ENCODE assay signal across 20 cellular contexts in genomic region chr16:48001306-48001885, GRCh38.
"Had no signal": no experiment of that assay in that cellular context is flagged by ENCODE, and none has a peak within 500 bp of the region (broad histone marks: within the 10 kb centered on the region; RNA-seq: fewer than 3 reads in every experiment).

No MANE protein-coding gene starts in this region.

- DNase-seq: activated CD4-positive, alpha-beta T cell treated with anti-CD3 and anti-CD28 coated beads, Interleukin-2, amount 50 U/mL, for 1 hour; activated CD8-positive, alpha-beta T cell treated with anti-CD3 and anti-CD28 coated beads, Interleukin-2, amount 10 ng/mL, durations not matched to agents 7 days and 5 days; adrenal gland; cortex of kidney; foreskin keratinocyte; left lung; naive thymus-derived CD8-positive, alpha-beta T cell; right cardiac atrium; stimulated activated CD4-positive, alpha-beta T cell treated with anti-CD3 and anti-CD28 coated beads, Interleukin-4, amount 100 ng/mL, for 4 hours; stimulated activated naive CD8-positive, alpha-beta T cell treated with anti-CD3 and anti-CD28 coated beads, Interleukin-15, Interleukin-2, amounts not matched to agents 100 U/mL and 50 U/mL, for 24 hours; upper lobe of right lung had no signal

- H3K36me3 ChIP-seq: adrenal gland, breast epithelium, left lung, neutrophil, upper lobe of right lung had no signal

- H3K27me3 ChIP-seq: adrenal gland, breast epithelium, foreskin keratinocyte, left lung, neutrophil, upper lobe of right lung had no signal

- H3K4me3 ChIP-seq: adrenal gland, breast epithelium, left lung, lung, upper lobe of right lung had no signal

- H3K36me3 Mint-ChIP-seq: activated naive CD8-positive, alpha-beta T cell; mesothelial cell of epicardium had no signal

- H3K9me3 ChIP-seq: adrenal gland, breast epithelium, left lung, neutrophil, upper lobe of right lung had no signal

- H3K27ac ChIP-seq: adrenal gland, breast epithelium, foreskin keratinocyte, left lung, neutrophil, parathyroid adenoma, upper lobe of right lung had no signal

- H3K4me1 Mint-ChIP-seq: central memory CD8-positive, alpha-beta T cell; mesothelial cell of epicardium had no signal

- H3K27ac Mint-ChIP-seq: activated CD8-positive, alpha-beta T cell treated with anti-CD3 and anti-CD28 coated beads, Interleukin-2, amount 10 ng/mL, durations not matched to agents 7 days and 5 days; activated naive CD8-positive, alpha-beta T cell; activated T-helper 1 cell treated with anti-CD3 and anti-CD28 coated beads, Interleukin-12 subunit alpha, Interleukin-12 subunit beta, Interleukin-2, Interleukin-4 antibody, amounts not matched to agents 30 ng/mL and 10 ng/mL and 1 ng/mL, durations not matched to agents 14 hours and 24 hours and 36 hours; mesothelial cell of epicardium; naive thymus-derived CD8-positive, alpha-beta T cell had no signal

- H3K4me3 Mint-ChIP-seq: activated CD8-positive, alpha-beta T cell treated with anti-CD3 and anti-CD28 coated beads, Interleukin-2, amount 10 ng/mL, durations not matched to agents 7 days and 5 days; activated naive CD8-positive, alpha-beta T cell; activated T-helper 1 cell treated with anti-CD3 and anti-CD28 coated beads, Interleukin-12 subunit alpha, Interleukin-12 subunit beta, Interleukin-2, Interleukin-4 antibody, amounts not matched to agents 30 ng/mL and 10 ng/mL and 1 ng/mL, durations not matched to agents 14 hours and 24 hours and 36 hours; central memory CD8-positive, alpha-beta T cell; mesothelial cell of epicardium; naive thymus-derived CD8-positive, alpha-beta T cell had no signal

- H3K4me1 ChIP-seq: adrenal gland, breast epithelium, left lung, parathyroid adenoma, upper lobe of right lung had no signal

- ATAC-seq: activated CD4-positive, CD25-positive, alpha-beta regulatory T cell treated with anti-CD3 and anti-CD28 coated beads, Interleukin-2, amount 50 U/mL, for 24 hours; activated CD8-positive, alpha-beta T cell treated with anti-CD3 and anti-CD28 coated beads, Interleukin-2, amount 10 ng/mL, durations not matched to agents 7 days and 5 days; foreskin keratinocyte; left lung; naive thymus-derived CD8-positive, alpha-beta T cell; right cardiac atrium; stimulated activated naive CD8-positive, alpha-beta T cell treated with anti-CD3 and anti-CD28 coated beads, Interleukin-15, Interleukin-2, amounts not matched to agents 100 U/mL and 50 U/mL, for 24 hours; upper lobe of right lung had no signal
